Comparison of ENCODE assay signal across 8 cellular contexts in genomic region chr19:46990998-46991676, GRCh38. TPM values are rescaled to one million over a fixed set of nuclear protein-coding genes. Genes with fewer than 3 reads are reported as not detected.
DNase-seq lines count a peak whose midpoint lies in the region; ATAC-seq and TF ChIP-seq lines count a peak whose summit lies in the region.

No MANE protein-coding gene starts in this region.

- no peaks in the 10 kb centered on the region for H3K9me3 ChIP-seq in right atrium auricular region

- H3K27ac ChIP-seq in right atrium auricular region: peak overlapping the region; percentile 61 to 66

- H3K4me1 Mint-ChIP-seq in T-helper 1 cell treated with Interleukin-12 subunit alpha and Interleukin-12 subunit beta and Interleukin-4 antibody, amounts not matched to agents 30 μg/mL and 1 μg/mL, for 36 hours (ENCODE audit: low read depth): peaks cover 18% of the 10 kb centered on the region

- peak; percentile 59 to 89 for TF ChIP-seq CTCF in right atrium auricular region (IDR thresholded peaks at IDR 0.05)

- no peaks in the 10 kb centered on the region for H3K9me3 Mint-ChIP-seq in T-helper 1 cell treated with Interleukin-12 subunit alpha and Interleukin-12 subunit beta and Interleukin-4 antibody, amounts not matched to agents 30 μg/mL and 1 μg/mL, for 36 hours

- H3K4me1 ChIP-seq in right atrium auricular region: peaks cover 0 to 47% of the 10 kb centered on the region in 2 donors

- no peaks in the 10 kb centered on the region for H3K27me3 Mint-ChIP-seq in T-helper 1 cell treated with Interleukin-12 subunit alpha and Interleukin-12 subunit beta and Interleukin-4 antibody, amounts not matched to agents 30 μg/mL and 1 μg/mL, for 36 hours (ENCODE audit: low read depth)

- peaks cover 28% of the 10 kb centered on the region for H3K36me3 ChIP-seq in right atrium auricular region

- no peak overlapping the region for H3K4me3 Mint-ChIP-seq in T-helper 1 cell treated with Interleukin-12 subunit alpha and Interleukin-12 subunit beta and Interleukin-4 antibody, amounts not matched to agents 30 μg/mL and 1 μg/mL, for 36 hours

- peak overlapping the region; percentile 70 for H3K27ac Mint-ChIP-seq in T-helper 1 cell treated with Interleukin-12 subunit alpha and Interleukin-12 subunit beta and Interleukin-4 antibody, amounts not matched to agents 30 μg/mL and 1 μg/mL, for 36 hours

- no peaks in the 10 kb centered on the region for H3K27me3 ChIP-seq in right atrium auricular region

- no peak overlapping the region for H3K4me3 ChIP-seq in right atrium auricular region

- peak; percentile 90 for DNase-seq in EH (ENCODE audit: low read depth)
- DNase-seq in NCI-H1092 treated with DMSO at 0.1 percent for 48 hours (lab: John Stamatoyannopoulos, UW): peak; percentile 31
- DNase-seq in anterior cingulate cortex (lab: John Stamatoyannopoulos, UW): peak in 55 of 58 donors; percentile 21 to 88 (median 74)
- peak; percentile 88 for DNase-seq in right atrium auricular region (ENCODE audit: low spot score)
- peak; percentile 67 for DNase-seq in renal cortical epithelial cell (ENCODE audit: low read depth)

- ATAC-seq in GM19328 (IDR thresholded peaks at IDR 0.05; ENCODE audit: unreplicated experiment) (no peak), HG03565 (IDR thresholded peaks at IDR 0.05; ENCODE audit: unreplicated experiment) (no peak)

- H3K36me3 Mint-ChIP-seq in T-helper 1 cell treated with Interleukin-12 subunit alpha and Interleukin-12 subunit beta and Interleukin-4 antibody, amounts not matched to agents 30 μg/mL and 1 μg/mL, for 36 hours (ENCODE audit: low read depth): peaks cover 9% of the 10 kb centered on the region

RNA-seq across cellular contexts. Expression of gene NPAS1, which starts 28.5 kb away (rescaled TPM):
- total RNA-seq in right atrium auricular region (under 1 TPM in 1 of 2 donors, not detected in 1; 0.39 TPM), renal cortical epithelial cell (0.52 and 0.55 TPM in 2 replicates)

RNA-seq across cellular contexts. Expression of gene TMEM160, which starts 57.3 kb away (rescaled TPM):
- total RNA-seq in right atrium auricular region (10 to 100 TPM; 47.8 to 51.0 TPM), renal cortical epithelial cell (11.6 and 35.8 TPM in 2 replicates)

Comparison
In these comparisons a context has a peak if more than half of its experiments do, and no peak if none do; other contexts are left out.
1. DNase-seq: peak in every context shown above with its lines; median percentile 90 in EH; 88 in right atrium auricular region; 74 in anterior cingulate cortex; 67 in renal cortical epithelial cell; 31 in NCI-H1092 treated with DMSO at 0.1 percent for 48 hours.